ENCODE assay signal across 8 cellular contexts in the genomic region with DNA sequence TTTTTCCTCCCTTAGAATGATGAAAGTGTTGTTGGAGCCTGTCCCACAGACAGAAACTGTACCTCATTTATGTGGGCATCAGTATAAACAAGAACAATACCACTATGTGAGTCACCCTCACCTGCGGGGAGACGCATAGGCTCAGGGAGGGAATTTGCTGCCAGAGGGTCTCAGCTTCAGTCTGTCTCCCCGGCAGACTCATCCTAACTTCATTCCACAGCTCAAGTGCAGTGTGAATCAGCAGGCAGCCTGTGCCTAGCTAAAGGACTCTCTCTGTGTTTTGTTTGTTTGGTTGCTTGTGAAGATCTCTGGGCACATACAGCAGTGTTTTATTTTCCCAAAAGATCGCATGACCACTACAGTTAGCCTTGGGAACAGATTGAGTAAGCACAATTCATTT.
DNase-seq lines count a peak whose midpoint lies in the region; ATAC-seq and TF ChIP-seq lines count a peak whose summit lies in the region.

No MANE protein-coding gene starts in this region.

- DNase-seq in T follicular helper cell (ENCODE audit: low read depth) = peak; percentile 44
- DNase-seq in choroid plexus epithelial cell (ENCODE audit: low read depth) = peak; percentile 52
- DNase-seq in renal cortical epithelial cell (ENCODE audit: low read depth) = peak; percentile 43
- DNase-seq in NCI-H82 (lab: John Stamatoyannopoulos, UW) = no peak

- no peak for ATAC-seq in GM18505 (IDR thresholded peaks at IDR 0.05; ENCODE audit: unreplicated experiment)
- ATAC-seq in HG03442 (IDR thresholded peaks at IDR 0.05; ENCODE audit: unreplicated experiment) = no peak
- no peak for ATAC-seq in HG03520 (IDR thresholded peaks at IDR 0.05; ENCODE audit: unreplicated experiment)

- POLR2A ChIA-PET in HEK293 (lab: Yijun Ruan, JAX) = no interaction called here

- CTCF ChIA-PET in HEK293 (lab: Yijun Ruan, JAX) = no interaction called here

- H3K4me3 ChIP-seq in HEK293 (ENCODE audit: low read depth, low read length) (no peak overlapping the region), choroid plexus epithelial cell (ENCODE audit: low read depth, low read length) (no peak overlapping the region)

- TF ChIP-seq CTCF in HEK293 (tag by site-specific recombination; IDR thresholded peaks at IDR 0.05) = no peak
- TF ChIP-seq CTCF in choroid plexus epithelial cell (conservative IDR thresholded peaks at IDR 0.05; ENCODE audit: low read depth, low read length) = no peak

- no peaks in the 10 kb centered on the region for H3K9me3 ChIP-seq in HEK293 (ENCODE audit: control insufficient read depth, insufficient read depth, low read depth, low read length)

- H3K4me1 ChIP-seq in HEK293 (ENCODE audit: control insufficient read depth, insufficient read depth, low read length) = no peaks in the 10 kb centered on the region; the same call in 1 of the 2 replicates

- no peak for TF ChIP-seq POLR2A in GM18505 (IDR thresholded peaks at IDR 0.05; ENCODE audit: borderline replicate concordance, extremely low read depth, insufficient read depth, insufficient read length)

- H3K36me3 ChIP-seq in HEK293 (ENCODE audit: control insufficient read depth in 2 of 2, insufficient read depth in 1 of 2, low read length in 2 of 2) = no peaks in the 10 kb centered on the region

- no peak overlapping the region for H3K27ac ChIP-seq in HEK293 (ENCODE audit: extremely low read depth, low read depth, low read length)

TF ChIP-seq in HEK293, 187 proteins besides CTCF, POLR2A, EP300 and RAD21:
- TF ChIP-seq, protein P1, sequence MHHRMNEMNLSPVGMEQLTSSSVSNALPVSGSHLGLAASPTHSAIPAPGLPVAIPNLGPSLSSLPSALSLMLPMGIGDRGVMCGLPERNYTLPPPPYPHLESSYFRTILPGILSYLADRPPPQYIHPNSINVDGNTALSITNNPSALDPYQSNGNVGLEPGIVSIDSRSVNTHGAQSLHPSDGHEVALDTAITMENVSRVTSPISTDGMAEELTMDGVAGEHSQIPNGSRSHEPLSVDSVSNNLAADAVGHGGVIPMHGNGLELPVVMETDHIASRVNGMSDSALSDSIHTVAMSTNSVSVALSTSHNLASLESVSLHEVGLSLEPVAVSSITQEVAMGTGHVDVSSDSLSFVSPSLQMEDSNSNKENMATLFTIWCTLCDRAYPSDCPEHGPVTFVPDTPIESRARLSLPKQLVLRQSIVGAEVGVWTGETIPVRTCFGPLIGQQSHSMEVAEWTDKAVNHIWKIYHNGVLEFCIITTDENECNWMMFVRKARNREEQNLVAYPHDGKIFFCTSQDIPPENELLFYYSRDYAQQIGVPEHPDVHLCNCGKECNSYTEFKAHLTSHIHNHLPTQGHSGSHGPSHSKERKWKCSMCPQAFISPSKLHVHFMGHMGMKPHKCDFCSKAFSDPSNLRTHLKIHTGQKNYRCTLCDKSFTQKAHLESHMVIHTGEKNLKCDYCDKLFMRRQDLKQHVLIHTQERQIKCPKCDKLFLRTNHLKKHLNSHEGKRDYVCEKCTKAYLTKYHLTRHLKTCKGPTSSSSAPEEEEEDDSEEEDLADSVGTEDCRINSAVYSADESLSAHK (tag by site-specific recombination; IDR thresholded peaks at IDR 0.05) = no peak
- no peak for TF ChIP-seq ZNF335 (tag by site-specific recombination; conservative IDR thresholded peaks at IDR 0.05)
- TF ChIP-seq, protein P2, sequence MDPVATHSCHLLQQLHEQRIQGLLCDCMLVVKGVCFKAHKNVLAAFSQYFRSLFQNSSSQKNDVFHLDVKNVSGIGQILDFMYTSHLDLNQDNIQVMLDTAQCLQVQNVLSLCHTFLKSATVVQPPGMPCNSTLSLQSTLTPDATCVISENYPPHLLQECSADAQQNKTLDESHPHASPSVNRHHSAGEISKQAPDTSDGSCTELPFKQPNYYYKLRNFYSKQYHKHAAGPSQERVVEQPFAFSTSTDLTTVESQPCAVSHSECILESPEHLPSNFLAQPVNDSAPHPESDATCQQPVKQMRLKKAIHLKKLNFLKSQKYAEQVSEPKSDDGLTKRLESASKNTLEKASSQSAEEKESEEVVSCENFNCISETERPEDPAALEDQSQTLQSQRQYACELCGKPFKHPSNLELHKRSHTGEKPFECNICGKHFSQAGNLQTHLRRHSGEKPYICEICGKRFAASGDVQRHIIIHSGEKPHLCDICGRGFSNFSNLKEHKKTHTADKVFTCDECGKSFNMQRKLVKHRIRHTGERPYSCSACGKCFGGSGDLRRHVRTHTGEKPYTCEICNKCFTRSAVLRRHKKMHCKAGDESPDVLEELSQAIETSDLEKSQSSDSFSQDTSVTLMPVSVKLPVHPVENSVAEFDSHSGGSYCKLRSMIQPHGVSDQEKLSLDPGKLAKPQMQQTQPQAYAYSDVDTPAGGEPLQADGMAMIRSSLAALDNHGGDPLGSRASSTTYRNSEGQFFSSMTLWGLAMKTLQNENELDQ (tag by site-specific recombination; IDR thresholded peaks at IDR 0.05; ENCODE audit: low read depth) = no peak
- TF ChIP-seq ZNF426 (tag by site-specific recombination; IDR thresholded peaks at IDR 0.05) = no peak
- 0 out of 2 replicates have a peak, but pooled peaks have one; percentile 16 for TF ChIP-seq ZFHX2 (tag by site-specific recombination; conservative IDR thresholded peaks at IDR 0.05)
- TF ChIP-seq KLF8 (tag by site-specific recombination; IDR thresholded peaks at IDR 0.05) = no peak
- TF ChIP-seq, protein P3, sequence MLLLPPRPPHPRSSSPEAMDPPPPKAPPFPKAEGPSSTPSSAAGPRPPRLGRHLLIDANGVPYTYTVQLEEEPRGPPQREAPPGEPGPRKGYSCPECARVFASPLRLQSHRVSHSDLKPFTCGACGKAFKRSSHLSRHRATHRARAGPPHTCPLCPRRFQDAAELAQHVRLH (tag by site-specific recombination; IDR thresholded peaks at IDR 0.05) = no peak
- no peak for TF ChIP-seq ZNF132 (tag by site-specific recombination; IDR thresholded peaks at IDR 0.05; ENCODE audit: borderline replicate concordance)
- peak; percentile 38; the same call in 1 of the 2 replicates for TF ChIP-seq ZIC2 (tag by site-specific recombination; IDR thresholded peaks at IDR 0.05)
- TF ChIP-seq ZNF585B (tag by site-specific recombination; IDR thresholded peaks at IDR 0.05) = no peak
- TF ChIP-seq ZNF302 (tag by site-specific recombination; IDR thresholded peaks at IDR 0.05; ENCODE audit: low read depth) = no peak
- TF ChIP-seq, protein P4, sequence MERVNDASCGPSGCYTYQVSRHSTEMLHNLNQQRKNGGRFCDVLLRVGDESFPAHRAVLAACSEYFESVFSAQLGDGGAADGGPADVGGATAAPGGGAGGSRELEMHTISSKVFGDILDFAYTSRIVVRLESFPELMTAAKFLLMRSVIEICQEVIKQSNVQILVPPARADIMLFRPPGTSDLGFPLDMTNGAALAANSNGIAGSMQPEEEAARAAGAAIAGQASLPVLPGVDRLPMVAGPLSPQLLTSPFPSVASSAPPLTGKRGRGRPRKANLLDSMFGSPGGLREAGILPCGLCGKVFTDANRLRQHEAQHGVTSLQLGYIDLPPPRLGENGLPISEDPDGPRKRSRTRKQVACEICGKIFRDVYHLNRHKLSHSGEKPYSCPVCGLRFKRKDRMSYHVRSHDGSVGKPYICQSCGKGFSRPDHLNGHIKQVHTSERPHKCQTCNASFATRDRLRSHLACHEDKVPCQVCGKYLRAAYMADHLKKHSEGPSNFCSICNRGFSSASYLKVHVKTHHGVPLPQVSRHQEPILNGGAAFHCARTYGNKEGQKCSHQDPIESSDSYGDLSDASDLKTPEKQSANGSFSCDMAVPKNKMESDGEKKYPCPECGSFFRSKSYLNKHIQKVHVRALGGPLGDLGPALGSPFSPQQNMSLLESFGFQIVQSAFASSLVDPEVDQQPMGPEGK (tag by site-specific recombination; IDR thresholded peaks at IDR 0.05) = no peak
